Comparison of ENCODE assay signal across 1 cellular context in genomic region chr10:12042797-12043651, GRCh38.
TF ChIP-seq lines count a peak whose summit lies in the region.

TSS of gene UPF2 (minus strand) at chr10:12042809. CDS start at chr10:12035423, 7,386 bp downstream.

TF ChIP-seq in GM12878, 131 proteins besides CTCF, POLR2A, EP300 and RAD21 (continued from another document and continues in another):
- 0 out of 2 replicates have a peak, but pooled peaks have one; percentile 4 for TF ChIP-seq CEBPZ (IDR thresholded peaks at IDR 0.05; ENCODE audit: low read depth, low read length)
- TF ChIP-seq ZSCAN29 (IDR thresholded peaks at IDR 0.05): no peak
- TF ChIP-seq NR2F1 (conservative IDR thresholded peaks at IDR 0.05): no peak
- no peak for TF ChIP-seq SMARCA5 (IDR thresholded peaks at IDR 0.05)
- TF ChIP-seq SUZ12 (IDR thresholded peaks at IDR 0.05; ENCODE audit: unreplicated experiment): no peak
- no peak for TF ChIP-seq ZBTB11 (CRISPR knock-in tag; IDR thresholded peaks at IDR 0.05)
- no peak for TF ChIP-seq NKRF (conservative IDR thresholded peaks at IDR 0.05)
- no peak for TF ChIP-seq ZNF622 (IDR thresholded peaks at IDR 0.05)
- peak; percentile 83 for TF ChIP-seq USF2 (IDR thresholded peaks at IDR 0.05; ENCODE audit: borderline replicate concordance, low read depth, low read length)
- TF ChIP-seq HDAC6 (IDR thresholded peaks at IDR 0.05; ENCODE audit: unreplicated experiment): no peak
- TF ChIP-seq RELA (IDR thresholded peaks at IDR 0.05; ENCODE audit: borderline replicate concordance, partially characterized antibody): peak; percentile 92
- no peak for TF ChIP-seq CBX3 (IDR thresholded peaks at IDR 0.05; ENCODE audit: borderline replicate concordance, low read depth)
- TF ChIP-seq WRNIP1 (IDR thresholded peaks at IDR 0.05; ENCODE audit: borderline replicate concordance, low read depth, low read length): 0 out of 2 replicates have a peak, but pooled peaks have one; percentile 13
- TF ChIP-seq MXI1 (IDR thresholded peaks at IDR 0.05; ENCODE audit: low read depth, low read length): peak; percentile 33; the same call in 1 of the 2 replicates
- TF ChIP-seq RAD51 (IDR thresholded peaks at IDR 0.05): peak; percentile 96
- no peak; the same call in 1 of the 2 replicates for TF ChIP-seq PAX8 (IDR thresholded peaks at IDR 0.05)
- TF ChIP-seq NFXL1 (IDR thresholded peaks at IDR 0.05; ENCODE audit: borderline replicate concordance): no peak
- peak; percentile 46; the same call in 1 of the 2 replicates for TF ChIP-seq IRF3 (IDR thresholded peaks at IDR 0.05)
- TF ChIP-seq CREM (IDR thresholded peaks at IDR 0.05; ENCODE audit: low read depth): peak; percentile 6; the same call in 1 of the 2 replicates
- peak; percentile 82 for TF ChIP-seq USF1 (IDR thresholded peaks at IDR 0.05; ENCODE audit: borderline replicate concordance, extremely low read length, insufficient read depth, low read depth, low read length)
- peak; percentile 40; the same call in 1 of the 2 replicates for TF ChIP-seq GABPA (IDR thresholded peaks at IDR 0.05; ENCODE audit: low read depth)
- no peak for TF ChIP-seq CHD4 (IDR thresholded peaks at IDR 0.05)
- TF ChIP-seq TARDBP (IDR thresholded peaks at IDR 0.05; ENCODE audit: borderline replicate concordance): no peak
- no peak for TF ChIP-seq ASH2L (IDR thresholded peaks at IDR 0.05; ENCODE audit: borderline replicate concordance, low read depth)
- TF ChIP-seq ZNF592 (IDR thresholded peaks at IDR 0.05): peak; percentile 97
- peak; percentile 62; the same call in 1 of the 2 replicates for TF ChIP-seq CHD2 (IDR thresholded peaks at IDR 0.05; ENCODE audit: borderline replicate concordance, low read depth, low read length)
- TF ChIP-seq STAT1 (conservative IDR thresholded peaks at IDR 0.05): peak; percentile 81; the same call in 1 of the 2 replicates
- TF ChIP-seq SKIL (IDR thresholded peaks at IDR 0.05; ENCODE audit: low read depth, poor library complexity, severe bottlenecking): peak; percentile 85
- no peak for TF ChIP-seq BMI1 (IDR thresholded peaks at IDR 0.05; ENCODE audit: borderline replicate concordance)
- TF ChIP-seq ATF3 (IDR thresholded peaks at IDR 0.05; ENCODE audit: borderline replicate concordance, extremely low read depth, low read depth, low read length): peak; percentile 64; the same call in 1 of the 2 replicates
- TF ChIP-seq TCF3 (IDR thresholded peaks at IDR 0.05; ENCODE audit: borderline replicate concordance, insufficient read depth, low read depth, low read length): no peak
- TF ChIP-seq MYC (IDR thresholded peaks at IDR 0.05; ENCODE audit: insufficient read depth, insufficient read length, insufficient replicate concordance, low read length, severe bottlenecking): peak; percentile 96
- no peak for TF ChIP-seq ZNF274 (IDR thresholded peaks at IDR 0.05; ENCODE audit: insufficient read depth, insufficient read length)
- TF ChIP-seq KLF5 (IDR thresholded peaks at IDR 0.05; ENCODE audit: partially characterized antibody): no peak
- TF ChIP-seq BHLHE40 (IDR thresholded peaks at IDR 0.05; ENCODE audit: borderline replicate concordance in 1 of 2, low read depth in 2 of 2, low read length in 1 of 2): peak; percentile 86 to 87
- TF ChIP-seq ZZZ3 (IDR thresholded peaks at IDR 0.05; ENCODE audit: control insufficient read depth, insufficient read length, low read depth): no peak
- TF ChIP-seq ZNF384 (IDR thresholded peaks at IDR 0.05; ENCODE audit: borderline replicate concordance, low read depth, low read length): no peak
- no peak; the same call in 1 of the 2 replicates for TF ChIP-seq POLR2AphosphoS2 (IDR thresholded peaks at IDR 0.05; ENCODE audit: low read depth, low read length)
- TF ChIP-seq HDGF (IDR thresholded peaks at IDR 0.05): no peak
- no peak for TF ChIP-seq JUNB (IDR thresholded peaks at IDR 0.05)
- TF ChIP-seq SP1 (IDR thresholded peaks at IDR 0.05; ENCODE audit: low read depth, low read length): peak; percentile 69
